Comparison of ENCODE assay signal across 1 cellular context in genomic region chr21:43919871-43920801, GRCh38.
TF ChIP-seq lines count a peak whose summit lies in the region.

No MANE protein-coding gene starts in this region.

TF ChIP-seq in HepG2, 621 proteins besides CTCF, POLR2A, EP300 and RAD21 (continued from another document):
- TF ChIP-seq, protein P1, sequence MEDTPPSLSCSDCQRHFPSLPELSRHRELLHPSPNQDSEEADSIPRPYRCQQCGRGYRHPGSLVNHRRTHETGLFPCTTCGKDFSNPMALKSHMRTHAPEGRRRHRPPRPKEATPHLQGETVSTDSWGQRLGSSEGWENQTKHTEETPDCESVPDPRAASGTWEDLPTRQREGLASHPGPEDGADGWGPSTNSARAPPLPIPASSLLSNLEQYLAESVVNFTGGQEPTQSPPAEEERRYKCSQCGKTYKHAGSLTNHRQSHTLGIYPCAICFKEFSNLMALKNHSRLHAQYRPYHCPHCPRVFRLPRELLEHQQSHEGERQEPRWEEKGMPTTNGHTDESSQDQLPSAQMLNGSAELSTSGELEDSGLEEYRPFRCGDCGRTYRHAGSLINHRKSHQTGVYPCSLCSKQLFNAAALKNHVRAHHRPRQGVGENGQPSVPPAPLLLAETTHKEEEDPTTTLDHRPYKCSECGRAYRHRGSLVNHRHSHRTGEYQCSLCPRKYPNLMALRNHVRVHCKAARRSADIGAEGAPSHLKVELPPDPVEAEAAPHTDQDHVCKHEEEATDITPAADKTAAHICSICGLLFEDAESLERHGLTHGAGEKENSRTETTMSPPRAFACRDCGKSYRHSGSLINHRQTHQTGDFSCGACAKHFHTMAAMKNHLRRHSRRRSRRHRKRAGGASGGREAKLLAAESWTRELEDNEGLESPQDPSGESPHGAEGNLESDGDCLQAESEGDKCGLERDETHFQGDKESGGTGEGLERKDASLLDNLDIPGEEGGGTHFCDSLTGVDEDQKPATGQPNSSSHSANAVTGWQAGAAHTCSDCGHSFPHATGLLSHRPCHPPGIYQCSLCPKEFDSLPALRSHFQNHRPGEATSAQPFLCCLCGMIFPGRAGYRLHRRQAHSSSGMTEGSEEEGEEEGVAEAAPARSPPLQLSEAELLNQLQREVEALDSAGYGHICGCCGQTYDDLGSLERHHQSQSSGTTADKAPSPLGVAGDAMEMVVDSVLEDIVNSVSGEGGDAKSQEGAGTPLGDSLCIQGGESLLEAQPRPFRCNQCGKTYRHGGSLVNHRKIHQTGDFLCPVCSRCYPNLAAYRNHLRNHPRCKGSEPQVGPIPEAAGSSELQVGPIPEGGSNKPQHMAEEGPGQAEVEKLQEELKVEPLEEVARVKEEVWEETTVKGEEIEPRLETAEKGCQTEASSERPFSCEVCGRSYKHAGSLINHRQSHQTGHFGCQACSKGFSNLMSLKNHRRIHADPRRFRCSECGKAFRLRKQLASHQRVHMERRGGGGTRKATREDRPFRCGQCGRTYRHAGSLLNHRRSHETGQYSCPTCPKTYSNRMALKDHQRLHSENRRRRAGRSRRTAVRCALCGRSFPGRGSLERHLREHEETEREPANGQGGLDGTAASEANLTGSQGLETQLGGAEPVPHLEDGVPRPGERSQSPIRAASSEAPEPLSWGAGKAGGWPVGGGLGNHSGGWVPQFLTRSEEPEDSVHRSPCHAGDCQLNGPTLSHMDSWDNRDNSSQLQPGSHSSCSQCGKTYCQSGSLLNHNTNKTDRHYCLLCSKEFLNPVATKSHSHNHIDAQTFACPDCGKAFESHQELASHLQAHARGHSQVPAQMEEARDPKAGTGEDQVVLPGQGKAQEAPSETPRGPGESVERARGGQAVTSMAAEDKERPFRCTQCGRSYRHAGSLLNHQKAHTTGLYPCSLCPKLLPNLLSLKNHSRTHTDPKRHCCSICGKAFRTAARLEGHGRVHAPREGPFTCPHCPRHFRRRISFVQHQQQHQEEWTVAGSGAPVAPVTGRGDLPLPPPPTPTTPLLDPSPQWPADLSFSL (CRISPR knock-in tag; IDR thresholded peaks at IDR 0.05): peak; percentile 63; the same call in 1 of the 2 replicates
- peak; percentile 28; the same call in 1 of the 2 replicates for TF ChIP-seq MAFF (IDR thresholded peaks at IDR 0.05; ENCODE audit: low read depth, low read length)
- TF ChIP-seq SALL1 (CRISPR knock-in tag; IDR thresholded peaks at IDR 0.05): 0 out of 2 replicates have a peak, but pooled peaks have one; percentile 10
- TF ChIP-seq LCORL (IDR thresholded peaks at IDR 0.05): no peak
- no peak for TF ChIP-seq LCORL (CRISPR knock-in tag; IDR thresholded peaks at IDR 0.05)
- no peak for TF ChIP-seq ZFP41 (CRISPR knock-in tag; IDR thresholded peaks at IDR 0.05; ENCODE audit: borderline replicate concordance)
- TF ChIP-seq ZNF839 (CRISPR knock-in tag; IDR thresholded peaks at IDR 0.05; ENCODE audit: borderline replicate concordance): no peak
- peak; percentile 54; the same call in 1 of the 2 replicates for TF ChIP-seq CEBPB (IDR thresholded peaks at IDR 0.05; ENCODE audit: borderline replicate concordance, low read depth, low read length)
- peak; percentile 20 to 31; a peak in 1 of 4 replicates for TF ChIP-seq MAFK (conservative IDR thresholded peaks at IDR 0.05 in 1 of 2, IDR thresholded peaks at IDR 0.05 in 1 of 2; ENCODE audit: low read length in 2 of 2)
- 0 out of 2 replicates have a peak, but pooled peaks have one; percentile 23 for TF ChIP-seq ATF7 (IDR thresholded peaks at IDR 0.05)
- no peak for TF ChIP-seq ATF7 (CRISPR knock-in tag; IDR thresholded peaks at IDR 0.05)
- no peak for TF ChIP-seq RFX1 (IDR thresholded peaks at IDR 0.05)
- TF ChIP-seq, protein P2, sequence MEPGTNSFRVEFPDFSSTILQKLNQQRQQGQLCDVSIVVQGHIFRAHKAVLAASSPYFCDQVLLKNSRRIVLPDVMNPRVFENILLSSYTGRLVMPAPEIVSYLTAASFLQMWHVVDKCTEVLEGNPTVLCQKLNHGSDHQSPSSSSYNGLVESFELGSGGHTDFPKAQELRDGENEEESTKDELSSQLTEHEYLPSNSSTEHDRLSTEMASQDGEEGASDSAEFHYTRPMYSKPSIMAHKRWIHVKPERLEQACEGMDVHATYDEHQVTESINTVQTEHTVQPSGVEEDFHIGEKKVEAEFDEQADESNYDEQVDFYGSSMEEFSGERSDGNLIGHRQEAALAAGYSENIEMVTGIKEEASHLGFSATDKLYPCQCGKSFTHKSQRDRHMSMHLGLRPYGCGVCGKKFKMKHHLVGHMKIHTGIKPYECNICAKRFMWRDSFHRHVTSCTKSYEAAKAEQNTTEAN (CRISPR knock-in tag; conservative IDR thresholded peaks at IDR 0.05): peak; percentile 74; the same call in 1 of the 2 replicates
- 0 out of 2 replicates have a peak, but pooled peaks have one; percentile 14 for TF ChIP-seq BHLHE40 (IDR thresholded peaks at IDR 0.05; ENCODE audit: low read length)
- 0 out of 2 replicates have a peak, but pooled peaks have one; percentile 9 for TF ChIP-seq FOSL2 (CRISPR knock-in tag; IDR thresholded peaks at IDR 0.05)
- TF ChIP-seq CREB1 (IDR thresholded peaks at IDR 0.05): 0 out of 2 replicates have a peak, but pooled peaks have one; percentile 3
- TF ChIP-seq CREB1 (CRISPR knock-in tag; IDR thresholded peaks at IDR 0.05): no peak
